In genomic region chr5:95870105-95870672, GRCh38 we compare ENCODE assay signal across 8 cellular contexts. TPM values are rescaled to one million over a fixed set of nuclear protein-coding genes. Genes with fewer than 3 reads are reported as not detected.
DNase-seq lines count a peak whose midpoint lies in the region; ATAC-seq and TF ChIP-seq lines count a peak whose summit lies in the region.

No MANE protein-coding gene starts in this region.

- no peak overlapping the region for H3K4me3 Mint-ChIP-seq in mesothelial cell of epicardium

- no peaks in the 10 kb centered on the region for H3K27me3 Mint-ChIP-seq in mesothelial cell of epicardium (ENCODE audit: low read depth)

- peak; percentile 63 for ATAC-seq in GM19324 (IDR thresholded peaks at IDR 0.05; ENCODE audit: low FRiP score, unreplicated experiment)
- ATAC-seq in HG03066 (IDR thresholded peaks at IDR 0.05; ENCODE audit: low read depth, unreplicated experiment): peak; percentile 58
- peak; percentile 71 to 72 for ATAC-seq in activated CD4-positive, CD25-positive, alpha-beta regulatory T cell treated with anti-CD3 and anti-CD28 coated beads, Interleukin-2, amount 50 U/mL, for 24 hours

- no peaks in the 10 kb centered on the region for H3K9me3 Mint-ChIP-seq in mesothelial cell of epicardium

- H3K27ac Mint-ChIP-seq in mesothelial cell of epicardium: no peak overlapping the region

- H3K36me3 Mint-ChIP-seq in mesothelial cell of epicardium: no peaks in the 10 kb centered on the region

- TF ChIP-seq CTCF in mesothelial cell of epicardium (IDR thresholded peaks at IDR 0.05; ENCODE audit: unreplicated experiment): no peak

- no peaks in the 10 kb centered on the region for H3K4me1 Mint-ChIP-seq in mesothelial cell of epicardium

- peak; percentile 44 for DNase-seq in fibroblast of peridontal ligament (ENCODE audit: extremely low read depth)
- peak in 2 of 3 experiments; percentile 15 to 25 for DNase-seq in stimulated activated CD4-positive, alpha-beta T cell treated with anti-CD3 and anti-CD28 coated beads, TNF-alpha, amount 100 ng/mL, for 4 hours (ENCODE audit: low read depth in 3 of 3)
- no peak for DNase-seq in HuH-7 (ENCODE audit: low spot score)
- DNase-seq in mesothelial cell of epicardium (ENCODE audit: low spot score in 2 of 2, unreplicated experiment in 2 of 2): no peak
- no peak for DNase-seq in RKO (ENCODE audit: low spot score)

RNA-seq across cellular contexts. Expression of gene GLRX, which starts 47.7 kb away (rescaled TPM):
- total RNA-seq in mesothelial cell of epicardium: 14.8 to 19.8 TPM (median 17.9 TPM) in 3 replicates

Comparison
In these comparisons a context has a peak if more than half of its experiments do, and no peak if none do; other contexts are left out.
1. DNase-seq: peak in fibroblast of peridontal ligament (single experiment) and stimulated activated CD4-positive, alpha-beta T cell treated with anti-CD3 and anti-CD28 coated beads, TNF-alpha, amount 100 ng/mL, for 4 hours (2 of 3); none in HuH-7 (single experiment), mesothelial cell of epicardium (0 of 2) and RKO (single experiment).
2. Peak in every context shown above with its lines, with median percentiles within 50 percentile points of each other: ATAC-seq.